In genomic region chr4:40193018-40193571, GRCh38 we compare ENCODE assay signal across 1 cellular context.
A peak's percentile ranks its signal among the peaks of the same experiment; 100 is the strongest.
TF ChIP-seq lines count a peak whose summit lies in the region.

No MANE protein-coding gene starts in this region.

TF ChIP-seq in GM12878, 131 proteins besides CTCF, POLR2A, EP300 and RAD21 (continued from another document and continues in another):
- TF ChIP-seq PRDM15 (CRISPR knock-in tag; IDR thresholded peaks at IDR 0.05), result no peak
- 0 out of 2 replicates have a peak, but pooled peaks have one; percentile 1 for TF ChIP-seq MAX (IDR thresholded peaks at IDR 0.05; ENCODE audit: low read depth, low read length)
- no peak for TF ChIP-seq ZNF217 (IDR thresholded peaks at IDR 0.05)
- TF ChIP-seq ZNF622 (IDR thresholded peaks at IDR 0.05), result no peak
- TF ChIP-seq ETV6 (conservative IDR thresholded peaks at IDR 0.05 in 1 of 2, IDR thresholded peaks at IDR 0.05 in 1 of 2; ENCODE audit: borderline replicate concordance in 1 of 2, low read depth in 1 of 2), result no peak; a peak in 1 of 4 replicates
- no peak for TF ChIP-seq EZH2 (IDR thresholded peaks at IDR 0.05; ENCODE audit: borderline replicate concordance, control insufficient read depth, low read depth, low read length)
- TF ChIP-seq NKRF (conservative IDR thresholded peaks at IDR 0.05), result peak; percentile 58; the same call in 1 of the 2 replicates
- TF ChIP-seq HCFC1 (IDR thresholded peaks at IDR 0.05; ENCODE audit: low read length), result no peak
- TF ChIP-seq ELK1 (IDR thresholded peaks at IDR 0.05; ENCODE audit: low read depth, low read length), result no peak
- peak; percentile 28 for TF ChIP-seq POLR2AphosphoS5 (IDR thresholded peaks at IDR 0.05; ENCODE audit: low read length)
- no peak; the same call in 1 of the 2 replicates for TF ChIP-seq BMI1 (IDR thresholded peaks at IDR 0.05; ENCODE audit: borderline replicate concordance)
- TF ChIP-seq IRF4 (IDR thresholded peaks at IDR 0.05; ENCODE audit: low read depth, low read length), result no peak
- TF ChIP-seq ZNF384 (IDR thresholded peaks at IDR 0.05; ENCODE audit: borderline replicate concordance, low read depth, low read length), result no peak
- TF ChIP-seq SKIL (IDR thresholded peaks at IDR 0.05; ENCODE audit: low read depth, poor library complexity, severe bottlenecking), result no peak
- no peak for TF ChIP-seq SRF (IDR thresholded peaks at IDR 0.05; ENCODE audit: low read depth in 2 of 2, low read length in 2 of 2)
- 0 out of 2 replicates have a peak, but pooled peaks have one; percentile 10 for TF ChIP-seq ZNF687 (IDR thresholded peaks at IDR 0.05)
- TF ChIP-seq USF1 (IDR thresholded peaks at IDR 0.05; ENCODE audit: borderline replicate concordance, extremely low read length, insufficient read depth, low read depth, low read length), result no peak
- no peak; the same call in 1 of the 2 replicates for TF ChIP-seq NR2F1 (conservative IDR thresholded peaks at IDR 0.05)
- TF ChIP-seq BCL11A (IDR thresholded peaks at IDR 0.05; ENCODE audit: low read depth, low read length), result no peak
- 0 out of 2 replicates have a peak, but pooled peaks have one; percentile 19 for TF ChIP-seq REST (IDR thresholded peaks at IDR 0.05; ENCODE audit: low read depth, low read length)
- 0 out of 2 replicates have a peak, but pooled peaks have one; percentile 53 for TF ChIP-seq NBN (IDR thresholded peaks at IDR 0.05)
- TF ChIP-seq JUND (IDR thresholded peaks at IDR 0.05; ENCODE audit: low read depth, low read length), result no peak
- peak; percentile 34; the same call in 1 of the 3 replicates for TF ChIP-seq POU2F2 (IDR thresholded peaks at IDR 0.05; ENCODE audit: borderline replicate concordance, low read depth, low read length)
- TF ChIP-seq SUPT20H (IDR thresholded peaks at IDR 0.05; ENCODE audit: borderline replicate concordance, control insufficient read depth, low read depth, low read length), result no peak
- TF ChIP-seq SUZ12 (IDR thresholded peaks at IDR 0.05; ENCODE audit: unreplicated experiment), result no peak
- no peak for TF ChIP-seq TCF3 (IDR thresholded peaks at IDR 0.05; ENCODE audit: borderline replicate concordance, insufficient read depth, low read depth, low read length)
- TF ChIP-seq NFIC (IDR thresholded peaks at IDR 0.05; ENCODE audit: low read depth, low read length), result no peak
- no peak for TF ChIP-seq BRCA1 (IDR thresholded peaks at IDR 0.05; ENCODE audit: low read depth, low read length)
- no peak for TF ChIP-seq NFXL1 (IDR thresholded peaks at IDR 0.05; ENCODE audit: borderline replicate concordance)
- no peak for TF ChIP-seq ATF2 (IDR thresholded peaks at IDR 0.05; ENCODE audit: low read length)
- TF ChIP-seq TBL1XR1 (IDR thresholded peaks at IDR 0.05; ENCODE audit: low read depth, low read length), result no peak; the same call in 1 of the 2 replicates
- no peak for TF ChIP-seq YBX1 (IDR thresholded peaks at IDR 0.05)
- TF ChIP-seq TCF12 (IDR thresholded peaks at IDR 0.05; ENCODE audit: low read depth, low read length), result no peak
- TF ChIP-seq ZSCAN29 (IDR thresholded peaks at IDR 0.05), result no peak
